22 cellular contexts compared by ENCODE assay signal in genomic region chr2:30243231-30243630, GRCh38. TPM values are rescaled to one million over a fixed set of nuclear protein-coding genes. Genes with fewer than 3 reads are reported as not detected.
DNase-seq lines count a peak whose midpoint lies in the region; ATAC-seq and TF ChIP-seq lines count a peak whose summit lies in the region.
"Had no signal": no experiment of that assay in that cellular context is flagged by ENCODE, and none has a peak within 500 bp of the region (broad histone marks: within the 10 kb centered on the region; RNA-seq: fewer than 3 reads in every experiment).

No MANE protein-coding gene starts in this region.

- no peak overlapping the region for H3K4me3 ChIP-seq in CD8-positive, alpha-beta T cell (ENCODE audit: low read depth, low read length)
- H3K4me3 ChIP-seq: BLaER1, dorsolateral prefrontal cortex, prostate gland, upper lobe of left lung had no signal

- no peak for TF ChIP-seq CTCF in CD8-positive, alpha-beta T cell (IDR thresholded peaks at IDR 0.05)

- ATAC-seq in activated T-cell treated with anti-CD3 and anti-CD28 coated beads, Interleukin-2, amount 50 U/mL, for 72 hours (replicated peaks in 1 of 2), result no peak
- ATAC-seq in CD8-positive, alpha-beta T cell, result no peak
- no peak for ATAC-seq in natural killer cell treated with Interleukin-12 subunit alpha and Interleukin-12 subunit beta and Interleukin-15 and Interleukin-18, amount 100 ng/mL, for 72 hours

- POLR2A ChIA-PET in CD8-positive, alpha-beta T cell (lab: Charles Lee), result interaction anchor here (0.7 to 3.1 kb wide), 5 partner anchors 10 to 97 kb away, joined by 3 to 34 read pairs (median 5); partner anchors contain the start of gene LBH

- CTCF ChIA-PET in CD8-positive, alpha-beta T cell (lab: Charles Lee), result interaction anchor here (0.9 to 17.1 kb wide), 6 partner anchors 8 to 78 kb away, joined by 3 to 230 read pairs (median 4); partner anchors contain the start of gene LBH

- H3K27me3 Mint-ChIP-seq in activated T-cell treated with anti-CD3 and anti-CD28 coated beads, Interleukin-2, amount 50 U/mL, for 72 hours (ENCODE audit: low read depth), result no peaks in the 10 kb centered on the region
- no peaks in the 10 kb centered on the region for H3K27me3 Mint-ChIP-seq in CD8-positive, alpha-beta T cell (ENCODE audit: low read depth)
- H3K27me3 Mint-ChIP-seq in activated naive CD8-positive, alpha-beta T cell treated with anti-CD3 and anti-CD28 coated beads for 36 hours, result no peaks in the 10 kb centered on the region
- no peaks in the 10 kb centered on the region for H3K27me3 Mint-ChIP-seq in natural killer cell treated with Interleukin-12 subunit alpha and Interleukin-12 subunit beta and Interleukin-15 and Interleukin-18, amount 100 ng/mL, for 72 hours

- H3K9me3 Mint-ChIP-seq in activated T-cell treated with anti-CD3 and anti-CD28 coated beads, Interleukin-2, amount 50 U/mL, for 72 hours, result no peaks in the 10 kb centered on the region
- no peaks in the 10 kb centered on the region for H3K9me3 Mint-ChIP-seq in CD8-positive, alpha-beta T cell
- peaks cover 9% of the 10 kb centered on the region for H3K9me3 Mint-ChIP-seq in activated naive CD8-positive, alpha-beta T cell treated with anti-CD3 and anti-CD28 coated beads for 36 hours
- no peaks in the 10 kb centered on the region for H3K9me3 Mint-ChIP-seq in natural killer cell treated with Interleukin-12 subunit alpha and Interleukin-12 subunit beta and Interleukin-15 and Interleukin-18, amount 100 ng/mL, for 72 hours
- H3K9me3 Mint-ChIP-seq: H9 had no signal

- H3K4me1 ChIP-seq in CD8-positive, alpha-beta T cell (ENCODE audit: insufficient read depth, low read length), result peaks cover 91% of the 10 kb centered on the region
- H3K4me1 ChIP-seq: prostate gland had no signal

- peak overlapping the region; percentile 78 for H3K27ac Mint-ChIP-seq in activated T-cell treated with anti-CD3 and anti-CD28 coated beads, Interleukin-2, amount 50 U/mL, for 72 hours
- peak overlapping the region; percentile 88 for H3K27ac Mint-ChIP-seq in CD8-positive, alpha-beta T cell
- H3K27ac Mint-ChIP-seq in activated naive CD8-positive, alpha-beta T cell treated with anti-CD3 and anti-CD28 coated beads for 36 hours, result peak overlapping the region; percentile 84
- H3K27ac Mint-ChIP-seq in natural killer cell treated with Interleukin-12 subunit alpha and Interleukin-12 subunit beta and Interleukin-15 and Interleukin-18, amount 100 ng/mL, for 72 hours, result peak overlapping the region; percentile 54 to 88
- H3K27ac Mint-ChIP-seq: H9 had no signal

- no peak for DNase-seq in activated T-cell treated with anti-CD3 and anti-CD28 coated beads, Interleukin-2, amount 50 U/mL, for 72 hours
- DNase-seq in activated T-cell treated with anti-CD3 and anti-CD28 coated beads for 4 hours (no peak), epidermal melanocyte (ENCODE audit: insufficient read length, low spot score) (no peak), cerebellum (ENCODE audit: low spot score) (no peak), SW480 (ENCODE audit: low spot score) (no peak)
- no peak for DNase-seq in CD8-positive, alpha-beta T cell
- DNase-seq in activated naive CD8-positive, alpha-beta T cell treated with anti-CD3 and anti-CD28 coated beads for 36 hours, result no peak
- DNase-seq in natural killer cell treated with Interleukin-12 subunit alpha and Interleukin-12 subunit beta and Interleukin-15 and Interleukin-18, amount 100 ng/mL, for 72 hours (ENCODE audit: low spot score), result no peak
- DNase-seq: activated CD4-positive, alpha-beta T cell treated with anti-CD3 and anti-CD28 coated beads, Interleukin-2, amount 50 U/mL, for 1 hour; activated CD8-positive, alpha-beta memory T cell treated with anti-CD3 and anti-CD28 coated beads, Interleukin-2, amount 50 U/mL, for 48 hours; central memory CD4-positive, alpha-beta T cell; dorsolateral prefrontal cortex; H9; mammary epithelial cell; NCI-H1048; NCI-H187; NCI-H69; upper lobe of left lung had no signal

- peak overlapping the region; percentile 18 to 71 for H3K4me3 Mint-ChIP-seq in activated T-cell treated with anti-CD3 and anti-CD28 coated beads, Interleukin-2, amount 50 U/mL, for 72 hours
- H3K4me3 Mint-ChIP-seq in CD8-positive, alpha-beta T cell, result peak overlapping the region; percentile 61
- H3K4me3 Mint-ChIP-seq in activated naive CD8-positive, alpha-beta T cell treated with anti-CD3 and anti-CD28 coated beads for 36 hours, result no peak overlapping the region
- peak overlapping the region; percentile 30 for H3K4me3 Mint-ChIP-seq in natural killer cell treated with Interleukin-12 subunit alpha and Interleukin-12 subunit beta and Interleukin-15 and Interleukin-18, amount 100 ng/mL, for 72 hours
- H3K4me3 Mint-ChIP-seq: H9 had no signal

- H3K9me3 ChIP-seq in CD8-positive, alpha-beta T cell (ENCODE audit: low read length), result no peaks in the 10 kb centered on the region
- H3K9me3 ChIP-seq: neutrophil, prostate gland, upper lobe of left lung had no signal

- peaks cover 26% of the 10 kb centered on the region for H3K36me3 ChIP-seq in CD8-positive, alpha-beta T cell (ENCODE audit: insufficient read depth, low read length)
- H3K36me3 ChIP-seq: neutrophil, prostate gland had no signal

- H3K4me1 Mint-ChIP-seq in activated T-cell treated with anti-CD3 and anti-CD28 coated beads, Interleukin-2, amount 50 U/mL, for 72 hours (ENCODE audit: low read depth), result peaks cover 86% of the 10 kb centered on the region
- peaks cover 83% of the 10 kb centered on the region for H3K4me1 Mint-ChIP-seq in CD8-positive, alpha-beta T cell (ENCODE audit: low read depth)
- peaks cover 84% of the 10 kb centered on the region for H3K4me1 Mint-ChIP-seq in activated naive CD8-positive, alpha-beta T cell treated with anti-CD3 and anti-CD28 coated beads for 36 hours
- peaks cover 54 to 57% of the 10 kb centered on the region in 2 donors for H3K4me1 Mint-ChIP-seq in natural killer cell treated with Interleukin-12 subunit alpha and Interleukin-12 subunit beta and Interleukin-15 and Interleukin-18, amount 100 ng/mL, for 72 hours (ENCODE audit: low read depth in 2 of 2)

- H3K27ac ChIP-seq in CD8-positive, alpha-beta T cell (ENCODE audit: low read depth, low read length), result no peak overlapping the region
- H3K27ac ChIP-seq: BLaER1, dorsolateral prefrontal cortex, neutrophil, prostate gland, VCaP had no signal

- peaks cover 17 to 55% of the 10 kb centered on the region in 2 donors for H3K36me3 Mint-ChIP-seq in activated T-cell treated with anti-CD3 and anti-CD28 coated beads, Interleukin-2, amount 50 U/mL, for 72 hours (ENCODE audit: insufficient read depth in 2 of 2)
- peaks cover 84% of the 10 kb centered on the region for H3K36me3 Mint-ChIP-seq in CD8-positive, alpha-beta T cell
- H3K36me3 Mint-ChIP-seq in activated naive CD8-positive, alpha-beta T cell treated with anti-CD3 and anti-CD28 coated beads for 36 hours, result peaks cover 70% of the 10 kb centered on the region
- peaks cover 32% of the 10 kb centered on the region for H3K36me3 Mint-ChIP-seq in natural killer cell treated with Interleukin-12 subunit alpha and Interleukin-12 subunit beta and Interleukin-15 and Interleukin-18, amount 100 ng/mL, for 72 hours

- H3K27me3 ChIP-seq in CD8-positive, alpha-beta T cell (ENCODE audit: insufficient read depth, low read length), result no peaks in the 10 kb centered on the region
- H3K27me3 ChIP-seq: BLaER1, dorsolateral prefrontal cortex, neutrophil, upper lobe of left lung had no signal

- intact Hi-C loops in CD8-positive, alpha-beta T cell (cut with DNase I, micrococcal nuclease), result no loop called here

RNA-seq across cellular contexts. Expression of gene LBH, which starts 11.9 kb away (rescaled TPM):
- 100 to 1,000 TPM; 129 to 133 TPM for total RNA-seq in activated T-cell treated with anti-CD3 and anti-CD28 coated beads, Interleukin-2, amount 50 U/mL, for 72 hours
- 100 to 1,000 TPM; 127 to 133 TPM for total RNA-seq in CD8-positive, alpha-beta T cell
- 10 to 100 TPM; 85.0 to 89.2 TPM for total RNA-seq in activated naive CD8-positive, alpha-beta T cell treated with anti-CD3 and anti-CD28 coated beads for 36 hours
- total RNA-seq in natural killer cell treated with Interleukin-12 subunit alpha and Interleukin-12 subunit beta and Interleukin-15 and Interleukin-18, amount 100 ng/mL, for 72 hours, result 1,000 to 10,000 TPM in 1 of 2 donors, 100 to 1,000 TPM in 1; 206 to 1,155 TPM
- 71.4 TPM for total RNA-seq in cerebellum
